18 cellular contexts compared by ENCODE assay signal in the genomic region with DNA sequence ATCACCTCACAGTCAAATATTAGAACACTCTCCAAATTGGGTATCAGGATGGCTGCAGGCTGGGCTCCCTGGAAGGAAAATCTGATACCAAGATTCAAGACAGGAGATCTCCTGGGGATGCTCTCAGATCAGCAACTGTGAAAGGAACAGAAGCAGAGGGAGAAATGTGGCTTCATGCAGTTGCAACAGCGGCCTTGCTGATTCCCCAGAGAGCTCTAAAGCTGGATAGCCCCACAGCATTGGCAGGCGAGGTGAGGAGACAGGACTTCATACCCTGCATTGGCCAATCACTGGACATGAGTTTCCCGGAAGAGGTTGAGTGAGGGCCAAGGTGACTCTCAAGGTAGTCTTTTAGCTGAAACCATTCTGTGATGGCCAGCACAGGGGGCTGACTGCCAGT.
"Had no signal": no experiment of that assay in that cellular context is flagged by ENCODE, and none has a peak within 500 bp of the region (broad histone marks: within the 10 kb centered on the region; RNA-seq: fewer than 3 reads in every experiment).

No MANE protein-coding gene starts in this region.

- H3K27me3 ChIP-seq: hepatocyte, spleen, tibial artery, upper lobe of right lung had no signal

- H3K4me3 ChIP-seq: hepatocyte, psoas muscle, spleen, tibial artery, upper lobe of right lung had no signal

- DNase-seq: erythroblast; foreskin melanocyte; head of caudate nucleus; left colon; mesendoderm; naive B cell; occipital lobe; retina; spleen; stimulated activated CD4-positive, alpha-beta T cell treated with anti-CD3 and anti-CD28 coated beads, Interleukin-15, amount 100 ng/mL, for 24 hours; stimulated activated CD4-positive, alpha-beta T cell treated with anti-CD3 and anti-CD28 coated beads, Interleukin-1b, Interleukin-23, amount 100 ng/mL, for 48 hours; stimulated activated CD4-positive, alpha-beta T cell treated with anti-CD3 and anti-CD28 coated beads, Interleukin-4, amount 100 ng/mL, for 24 hours; tibial artery; upper lobe of right lung had no signal

- H3K4me1 ChIP-seq: psoas muscle had no signal

- H3K9me3 ChIP-seq: psoas muscle, tibial artery, upper lobe of right lung had no signal

- H3K4me2 ChIP-seq: hepatocyte had no signal

- H3K27ac ChIP-seq: hepatocyte, psoas muscle, spleen, tibial artery, upper lobe of right lung had no signal

- H2AFZ ChIP-seq: hepatocyte had no signal

- H3K36me3 ChIP-seq: spleen, tibial artery, upper lobe of right lung had no signal

- ATAC-seq: left colon; psoas muscle; sciatic nerve; stimulated activated memory B cell treated with anti-CD40 and anti-IgM and Interleukin-4, amounts not matched to agents 10 μg/mL and 1 μg/mL and 100 μg/mL, for 72 hours; upper lobe of right lung had no signal
